Comparison of ENCODE assay signal across 8 cellular contexts in the genomic region with DNA sequence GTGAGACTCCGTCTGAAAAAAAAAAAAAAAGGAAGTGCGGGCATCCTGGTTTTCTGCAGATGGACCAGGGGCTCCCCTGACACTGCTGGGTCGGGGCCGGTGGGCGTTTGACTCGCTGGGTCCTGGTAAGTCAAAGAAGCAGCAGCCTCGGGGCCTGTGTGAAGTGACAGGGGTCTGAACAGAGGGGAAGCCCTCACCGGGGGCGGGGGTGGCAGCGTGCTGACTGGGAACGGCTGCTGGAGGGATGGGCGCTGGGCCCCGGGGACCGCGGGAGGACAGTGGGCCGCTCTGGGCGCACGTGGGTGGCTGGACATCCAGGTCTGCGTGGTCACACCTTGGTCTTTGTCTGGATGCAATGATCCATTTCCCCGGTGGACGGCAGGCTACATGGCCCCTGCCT. TPM values are rescaled to one million over a fixed set of nuclear protein-coding genes. Genes with fewer than 3 reads are reported as not detected.
"Had no signal": no experiment of that assay in that cellular context is flagged by ENCODE, and none has a peak within 500 bp of the region (broad histone marks: within the 10 kb centered on the region; RNA-seq: fewer than 3 reads in every experiment).

No MANE protein-coding gene starts in this region.

- DNase-seq: H9, HCEC 1CT, IMR-90 had no signal

- H3K4me3 ChIP-seq: GM23338 had no signal

- FAIRE-seq: H1, H54, HTR-8/SVneo had no signal

- H3K4me2 ChIP-seq: GM23338 had no signal

- H2AFZ ChIP-seq: GM23338 had no signal

- ATAC-seq: GM23338 had no signal

RNA-seq across cellular contexts. Expression of a gene that starts 17.9 kb away (rescaled TPM):
- total RNA-seq: GM23338, H1, H9, HT-29, IMR-90 had no signal
- polyA plus RNA-seq: GM23338, H1, IMR-90 had no signal
